8 cellular contexts compared by ENCODE assay signal in the genomic region with DNA sequence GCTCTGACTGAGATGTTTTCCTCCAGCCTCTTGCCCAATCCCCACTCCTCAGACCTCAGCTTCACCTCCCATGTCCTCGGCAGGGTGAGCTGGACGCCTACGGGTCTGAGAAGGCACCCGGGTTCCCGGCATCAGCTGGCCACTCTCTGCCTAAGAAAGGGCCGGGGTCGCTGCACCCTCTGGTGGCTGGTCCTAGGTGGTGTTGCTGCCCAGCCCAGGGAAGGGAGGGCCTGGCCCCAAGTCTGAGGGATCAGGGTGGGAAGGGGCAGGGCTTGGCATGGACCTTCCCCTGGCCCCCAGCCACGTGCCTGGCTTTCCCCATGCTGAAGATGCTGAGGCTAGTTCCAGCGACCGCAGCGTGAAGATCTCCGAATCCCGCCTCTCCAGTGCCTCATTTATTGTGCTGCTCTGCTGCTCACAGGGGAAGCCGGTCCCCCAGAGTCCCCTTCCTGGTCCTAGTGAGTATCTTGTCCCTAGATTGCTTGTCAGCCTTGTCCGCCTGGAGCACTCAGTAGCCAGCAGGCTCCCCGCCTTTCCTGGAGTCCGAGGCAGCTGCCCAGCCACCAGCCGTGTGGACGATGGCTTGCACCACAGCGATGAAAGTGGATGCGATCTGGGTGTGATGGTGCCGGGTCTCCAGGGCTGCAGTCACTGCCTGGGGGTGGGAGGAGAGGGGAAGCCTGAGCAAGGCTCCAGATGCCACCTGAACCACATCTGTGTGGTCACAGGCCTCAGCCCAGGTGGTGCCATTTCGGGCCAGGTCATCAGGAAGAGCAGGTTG. TPM values are rescaled to one million over a fixed set of nuclear protein-coding genes. Genes with fewer than 3 reads are reported as not detected.
DNase-seq lines count a peak whose midpoint lies in the region; ATAC-seq and TF ChIP-seq lines count a peak whose summit lies in the region.

No MANE protein-coding gene starts in this region.

- TF ChIP-seq CTCF in gastroesophageal sphincter (IDR thresholded peaks at IDR 0.05) = peak in 3 of 4 experiments; percentile 88 to 99 (median 94)
- TF ChIP-seq CTCF in upper lobe of right lung (IDR thresholded peaks at IDR 0.05) = peak; percentile 85

- H3K4me1 Mint-ChIP-seq in CD8-positive, alpha-beta memory T cell = peaks cover 12 to 17% (median 14%) of the 10 kb centered on the region in 3 donors
- H3K4me1 Mint-ChIP-seq in activated naive CD4-positive, alpha-beta T cell treated with anti-CD3 and anti-CD28 coated beads for 36 hours (ENCODE audit: low read depth) = peaks cover 15% of the 10 kb centered on the region

- WGBS in gastroesophageal sphincter (ENCODE audit: low coverage in 1 of 2), 2 donors = no CpG with 5 or more reads among the region's 23 CpGs

- H3K36me3 Mint-ChIP-seq in CD8-positive, alpha-beta memory T cell = no peaks in the 10 kb centered on the region
- no peaks in the 10 kb centered on the region for H3K36me3 Mint-ChIP-seq in activated naive CD4-positive, alpha-beta T cell treated with anti-CD3 and anti-CD28 coated beads for 36 hours (ENCODE audit: low read depth)

- DNase-seq in CD8-positive, alpha-beta memory T cell = peak in 4 of 5 donors; percentile 26 to 60 (median 34)
- DNase-seq in HEK293T (ENCODE audit: extremely low spot score) (peak; percentile 92), RKO (ENCODE audit: low spot score) (peak; percentile 69), occipital lobe (lab: John Stamatoyannopoulos, UW) (peak; percentile 32), upper lobe of right lung (peak; percentile 95), KG1 (lab: John Stamatoyannopoulos, UW) (no peak)
- peak; percentile 63 for DNase-seq in activated naive CD4-positive, alpha-beta T cell treated with anti-CD3 and anti-CD28 coated beads for 36 hours

- H3K27ac Mint-ChIP-seq in CD8-positive, alpha-beta memory T cell = peak overlapping the region in 1 of 8 donors; percentile 66
- no peak overlapping the region for H3K27ac Mint-ChIP-seq in activated naive CD4-positive, alpha-beta T cell treated with anti-CD3 and anti-CD28 coated beads for 36 hours

- CTCF ChIA-PET in CD8-positive, alpha-beta memory T cell (lab: Charles Lee) = interaction anchor here (1.2 kb wide), 1 partner anchor 58 kb away, joined by 6 read pairs; no protein-coding TSS in a partner anchor
- CTCF ChIA-PET in HEK293T (lab: Yijun Ruan, JAX) = interaction anchor here (0.6 to 1.6 kb wide), 7 partner anchors 11 to 69 kb away, joined by 3 to 5 read pairs (median 3); no protein-coding TSS in a partner anchor
- CTCF ChIA-PET in activated naive CD4-positive, alpha-beta T cell treated with anti-CD3 and anti-CD28 coated beads for 36 hours (lab: Charles Lee) = interaction anchor here (0.8 to 1.0 kb wide), 2 partner anchors 57 to 92 kb away, joined by 3 to 5 read pairs; no protein-coding TSS in a partner anchor

- POLR2A ChIA-PET in CD8-positive, alpha-beta memory T cell (lab: Charles Lee) = no interaction called here
- POLR2A ChIA-PET in HEK293T (lab: Yijun Ruan, JAX) = interaction anchor here (1.0 kb wide), 1 partner anchor 58 kb away, joined by 3 read pairs; no protein-coding TSS in a partner anchor

- H3K27me3 ChIP-seq in CD8-positive, alpha-beta memory T cell (ENCODE audit: insufficient read depth, low read length, poor library complexity, severe bottlenecking) = no peaks in the 10 kb centered on the region
- H3K27me3 ChIP-seq in gastroesophageal sphincter (no peaks in the 10 kb centered on the region), upper lobe of right lung (no peaks in the 10 kb centered on the region)

- intact Hi-C loops in activated naive CD4-positive, alpha-beta T cell treated with anti-CD3 and anti-CD28 coated beads for 36 hours (cut with micrococcal nuclease) = no loop called here
- intact Hi-C loops in upper lobe of right lung (cut with DNase I) = loop anchor here (10.0 kb wide), 1 partner anchor 53 kb away; no protein-coding TSS in a partner anchor

- no peak for TF ChIP-seq EP300 in gastroesophageal sphincter (IDR thresholded peaks at IDR 0.05)

- peaks cover 16% of the 10 kb centered on the region for H3K4me1 ChIP-seq in CD8-positive, alpha-beta memory T cell (ENCODE audit: insufficient read depth, low read length)
- H3K4me1 ChIP-seq in gastroesophageal sphincter (peaks cover 0 to 44% (median 23%) of the 10 kb centered on the region in 3 donors), upper lobe of right lung (peaks cover 36% of the 10 kb centered on the region)

- no peak for TF ChIP-seq POLR2A in gastroesophageal sphincter (IDR thresholded peaks at IDR 0.05)

- no peak overlapping the region for H3K4me3 Mint-ChIP-seq in CD8-positive, alpha-beta memory T cell
- H3K4me3 Mint-ChIP-seq in activated naive CD4-positive, alpha-beta T cell treated with anti-CD3 and anti-CD28 coated beads for 36 hours = no peak overlapping the region

- no peaks in the 10 kb centered on the region for H3K9me3 Mint-ChIP-seq in CD8-positive, alpha-beta memory T cell
- H3K9me3 Mint-ChIP-seq in activated naive CD4-positive, alpha-beta T cell treated with anti-CD3 and anti-CD28 coated beads for 36 hours = no peaks in the 10 kb centered on the region

- ATAC-seq in gastroesophageal sphincter = peak; percentile 94
- peak; percentile 98 for ATAC-seq in upper lobe of right lung

- no peak overlapping the region for H3K27ac ChIP-seq in CD8-positive, alpha-beta memory T cell (ENCODE audit: low read depth, low read length)
- peak overlapping the region in 3 of 4 donors; percentile 77 to 87 (median 83) for H3K27ac ChIP-seq in gastroesophageal sphincter
- peak overlapping the region; percentile 90 for H3K27ac ChIP-seq in upper lobe of right lung

- no peaks in the 10 kb centered on the region for H3K36me3 ChIP-seq in CD8-positive, alpha-beta memory T cell (ENCODE audit: insufficient read depth, low read length)
- H3K36me3 ChIP-seq in gastroesophageal sphincter (no peaks in the 10 kb centered on the region), upper lobe of right lung (no peaks in the 10 kb centered on the region)

- no peak overlapping the region for H3K4me3 ChIP-seq in CD8-positive, alpha-beta memory T cell (ENCODE audit: low read length)
- H3K4me3 ChIP-seq in gastroesophageal sphincter = no peak overlapping the region
- no peak overlapping the region for H3K4me3 ChIP-seq in upper lobe of right lung

- no peaks in the 10 kb centered on the region for H3K9me3 ChIP-seq in CD8-positive, alpha-beta memory T cell (ENCODE audit: low read length)
- H3K9me3 ChIP-seq in gastroesophageal sphincter (no peaks in the 10 kb centered on the region), upper lobe of right lung (no peaks in the 10 kb centered on the region)

- H3K27me3 Mint-ChIP-seq in CD8-positive, alpha-beta memory T cell = no peaks in the 10 kb centered on the region
- H3K27me3 Mint-ChIP-seq in activated naive CD4-positive, alpha-beta T cell treated with anti-CD3 and anti-CD28 coated beads for 36 hours (ENCODE audit: low read depth) = no peaks in the 10 kb centered on the region

TF ChIP-seq in HEK293T, 16 proteins besides CTCF, POLR2A, EP300 and RAD21:
- TF ChIP-seq ZNF384 (IDR thresholded peaks at IDR 0.05) = no peak
- no peak for TF ChIP-seq FOXM1 (IDR thresholded peaks at IDR 0.05; ENCODE audit: borderline replicate concordance)
- no peak for TF ChIP-seq LEF1 (IDR thresholded peaks at IDR 0.05; ENCODE audit: borderline replicate concordance)
- TF ChIP-seq FOXK2 (IDR thresholded peaks at IDR 0.05) = no peak
- TF ChIP-seq HDGF (IDR thresholded peaks at IDR 0.05; ENCODE audit: borderline replicate concordance) = no peak
- TF ChIP-seq, protein P1, sequence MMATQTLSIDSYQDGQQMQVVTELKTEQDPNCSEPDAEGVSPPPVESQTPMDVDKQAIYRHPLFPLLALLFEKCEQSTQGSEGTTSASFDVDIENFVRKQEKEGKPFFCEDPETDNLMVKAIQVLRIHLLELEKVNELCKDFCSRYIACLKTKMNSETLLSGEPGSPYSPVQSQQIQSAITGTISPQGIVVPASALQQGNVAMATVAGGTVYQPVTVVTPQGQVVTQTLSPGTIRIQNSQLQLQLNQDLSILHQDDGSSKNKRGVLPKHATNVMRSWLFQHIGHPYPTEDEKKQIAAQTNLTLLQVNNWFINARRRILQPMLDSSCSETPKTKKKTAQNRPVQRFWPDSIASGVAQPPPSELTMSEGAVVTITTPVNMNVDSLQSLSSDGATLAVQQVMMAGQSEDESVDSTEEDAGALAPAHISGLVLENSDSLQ (IDR thresholded peaks at IDR 0.05) = no peak
- TF ChIP-seq BHLHE40 (IDR thresholded peaks at IDR 0.05; ENCODE audit: borderline replicate concordance) = no peak
- no peak for TF ChIP-seq SP1 (IDR thresholded peaks at IDR 0.05)
- TF ChIP-seq NFRKB (IDR thresholded peaks at IDR 0.05) = no peak
- no peak for TF ChIP-seq ARNT (IDR thresholded peaks at IDR 0.05)
- no peak for TF ChIP-seq L3MBTL2 (conservative IDR thresholded peaks at IDR 0.05)

RNA-seq across cellular contexts. Expression of a gene that starts 2.9 kb away (rescaled TPM):
- not detected for total RNA-seq in CD8-positive, alpha-beta memory T cell
- not detected for polyA plus RNA-seq in CD8-positive, alpha-beta memory T cell
- not detected for total RNA-seq in activated naive CD4-positive, alpha-beta T cell treated with anti-CD3 and anti-CD28 coated beads for 36 hours
- total RNA-seq in gastroesophageal sphincter (10 to 100 TPM; 26.3 to 38.9 (median 34.7) TPM), occipital lobe (0.94 TPM), upper lobe of right lung (66.5 TPM)

RNA-seq across cellular contexts. Expression of a gene that starts 22.9 kb away (rescaled TPM):
- total RNA-seq in CD8-positive, alpha-beta memory T cell = 10 to 100 TPM; 51.9 to 52.1 TPM
- polyA plus RNA-seq in CD8-positive, alpha-beta memory T cell = 14.9 TPM
- total RNA-seq in activated naive CD4-positive, alpha-beta T cell treated with anti-CD3 and anti-CD28 coated beads for 36 hours = 10 to 100 TPM; 33.5 to 35.7 TPM
- total RNA-seq in gastroesophageal sphincter (100 to 1,000 TPM in 2 of 4 donors, 10 to 100 TPM in 2; 62.3 to 110 (median 92.5) TPM), occipital lobe (49.0 TPM), upper lobe of right lung (87.1 TPM)

Comparison
In these comparisons a context has a peak if more than half of its experiments do, and no peak if none do; other contexts are left out.
1. RNA of a gene that starts 2.9 kb away (total RNA-seq): 66.5 TPM in upper lobe of right lung (single experiment) and 26.3 to 38.9 TPM in gastroesophageal sphincter; 0.94 TPM in occipital lobe (single experiment), not detected in CD8-positive, alpha-beta memory T cell and not detected in activated naive CD4-positive, alpha-beta T cell treated with anti-CD3 and anti-CD28 coated beads for 36 hours; every median in the first group is over 10 times any median in the second.